24 cellular contexts compared by ENCODE assay signal in genomic region chr17:29667969-29668368, GRCh38. TPM values are rescaled to one million over a fixed set of nuclear protein-coding genes. Genes with fewer than 3 reads are reported as not detected.
DNase-seq lines count a peak whose midpoint lies in the region; ATAC-seq and TF ChIP-seq lines count a peak whose summit lies in the region.
"Had no signal": no experiment of that assay in that cellular context is flagged by ENCODE, and none has a peak within 500 bp of the region (broad histone marks: within the 10 kb centered on the region; RNA-seq: fewer than 3 reads in every experiment).

No MANE protein-coding gene starts in this region.

- H3K4me1 Mint-ChIP-seq in activated CD4-positive, alpha-beta T cell treated with anti-CD3 and anti-CD28 coated beads for 36 hours = peaks cover 26% of the 10 kb centered on the region

- in situ Hi-C loops in brain microvascular endothelial cell (cut with HindIII; ENCODE audit: low pct_ligation_motif_present, low sequenced_read_pairs) = no loop called here

- intact Hi-C loops in activated CD4-positive, alpha-beta T cell treated with anti-CD3 and anti-CD28 coated beads for 36 hours (cut with DNase I, micrococcal nuclease) = no loop called here
- intact Hi-C loops in heart right ventricle (cut with DNase I) = loop anchor here in 1 of 10 donors (5.0 kb wide), 1 partner anchor 44 kb away; no protein-coding TSS in a partner anchor

- POLR2A ChIA-PET in activated CD4-positive, alpha-beta T cell treated with anti-CD3 and anti-CD28 coated beads for 36 hours (lab: Charles Lee) = no interaction called here

- H3K4me3 ChIP-seq in heart right ventricle (no peak overlapping the region), brain microvascular endothelial cell (ENCODE audit: low read depth, low read length) (no peak overlapping the region)
- H3K4me3 ChIP-seq: hepatocyte, mucosa of descending colon, pancreas, PC-9, SK-N-MC, skin epidermis, transverse colon had no signal

- H3K27ac ChIP-seq in heart right ventricle (peak overlapping the region; percentile 33 to 85 (median 83)), brain microvascular endothelial cell (no peak overlapping the region)
- H3K27ac ChIP-seq: hepatocyte, pancreas, PC-9, SK-N-MC, skin epidermis, transverse colon had no signal

- ATAC-seq in activated CD4-positive, alpha-beta T cell treated with anti-CD3 and anti-CD28 coated beads for 36 hours = no peak
- ATAC-seq in heart right ventricle = peak; percentile 67 to 94 (median 88)
- ATAC-seq in omental fat pad (ENCODE audit: low FRiP score) = peak; percentile 43
- no peak for ATAC-seq in GM21737 (IDR thresholded peaks at IDR 0.05; ENCODE audit: unreplicated experiment)
- ATAC-seq in activated CD4-positive, CD25-positive, alpha-beta regulatory T cell treated with anti-CD3 and anti-CD28 coated beads, Interleukin-2, amount 50 U/mL, for 24 hours = no peak
- ATAC-seq: effector memory CD8-positive, alpha-beta T cell; mucosa of descending colon; pancreas had no signal

- H3K9me3 ChIP-seq in heart right ventricle = no peaks in the 10 kb centered on the region
- H3K9me3 ChIP-seq: mucosa of descending colon, pancreas, transverse colon had no signal

- no peak overlapping the region for H3K4me3 Mint-ChIP-seq in activated CD4-positive, alpha-beta T cell treated with anti-CD3 and anti-CD28 coated beads for 36 hours
- H3K4me3 Mint-ChIP-seq: CD14-positive monocyte; effector memory CD8-positive, alpha-beta T cell; IgD-negative memory B cell had no signal

- H3K36me3 ChIP-seq in heart right ventricle (peaks cover 0 to 99% (median 24%) of the 10 kb centered on the region in 9 donors), brain microvascular endothelial cell (replicated peaks) (peaks cover 11% of the 10 kb centered on the region)

- peaks cover 0 to 41% (median 19%) of the 10 kb centered on the region in 9 donors for H3K4me1 ChIP-seq in heart right ventricle
- H3K4me1 ChIP-seq: pancreas had no signal

- no peaks in the 10 kb centered on the region for H3K27me3 ChIP-seq in heart right ventricle
- no peaks in the 10 kb centered on the region for H3K27me3 ChIP-seq in brain microvascular endothelial cell (replicated peaks)
- H3K27me3 ChIP-seq: hepatocyte, pancreas, transverse colon had no signal

- peak overlapping the region; percentile 9 for H3K27ac Mint-ChIP-seq in activated CD4-positive, alpha-beta T cell treated with anti-CD3 and anti-CD28 coated beads for 36 hours

- H3K9me3 Mint-ChIP-seq in activated CD4-positive, alpha-beta T cell treated with anti-CD3 and anti-CD28 coated beads for 36 hours (ENCODE audit: low read depth) = no peaks in the 10 kb centered on the region
- H3K9me3 Mint-ChIP-seq: CD14-positive monocyte; effector memory CD8-positive, alpha-beta T cell; IgD-negative memory B cell had no signal

- H3K36me3 Mint-ChIP-seq in activated CD4-positive, alpha-beta T cell treated with anti-CD3 and anti-CD28 coated beads for 36 hours (ENCODE audit: low read depth) = peaks cover 41% of the 10 kb centered on the region

- H3K27me3 Mint-ChIP-seq in activated CD4-positive, alpha-beta T cell treated with anti-CD3 and anti-CD28 coated beads for 36 hours = no peaks in the 10 kb centered on the region
- H3K27me3 Mint-ChIP-seq: effector memory CD8-positive, alpha-beta T cell; IgD-negative memory B cell had no signal

- no peak for DNase-seq in activated CD4-positive, alpha-beta T cell treated with anti-CD3 and anti-CD28 coated beads for 36 hours
- no peak for DNase-seq in activated CD4-positive, alpha-beta T cell treated with anti-CD3 and anti-CD28 coated beads, Interleukin-2, amount 50 U/mL, for 48 hours
- DNase-seq in NCI-H526 (lab: John Stamatoyannopoulos, UW) (peak; percentile 74 to 78), heart right ventricle (peak in 1 of 2 donors; percentile 51), omental fat pad (ENCODE audit: low spot score) (no peak), brain microvascular endothelial cell (no peak)
- DNase-seq: activated CD8-positive, alpha-beta memory T cell treated with anti-CD3 and anti-CD28 coated beads for 24 hours; caudate nucleus; DMS79 treated with DMSO at 0.1 percent for 48 hours; effector memory CD8-positive, alpha-beta T cell; mucosa of descending colon; MV-4-11; NCI-H2081; NCI-H748 treated with DMSO at 0.1 percent for 48 hours; pancreas; PC-9; transverse colon had no signal

- no peak for TF ChIP-seq CTCF in heart right ventricle (IDR thresholded peaks at IDR 0.05)
- no peak for TF ChIP-seq CTCF in omental fat pad (IDR thresholded peaks at IDR 0.05)
- TF ChIP-seq CTCF in brain microvascular endothelial cell (IDR thresholded peaks at IDR 0.05; ENCODE audit: low read depth, low read length, missing control alignments) = no peak

- CTCF ChIA-PET in activated CD4-positive, alpha-beta T cell treated with anti-CD3 and anti-CD28 coated beads for 36 hours (lab: Charles Lee) = interaction anchor here (0.7 to 1.5 kb wide), 5 partner anchors 9 to 139 kb away, joined by 3 to 5 read pairs (median 3); no protein-coding TSS in a partner anchor

RNA-seq across cellular contexts. Expression of gene CORO6, which starts 45.3 kb away (rescaled TPM):
- 10 to 100 TPM; 13.9 to 14.2 TPM for total RNA-seq in activated CD4-positive, alpha-beta T cell treated with anti-CD3 and anti-CD28 coated beads for 36 hours
- total RNA-seq in heart right ventricle = 100 to 1,000 TPM in 4 of 10 donors, 10 to 100 TPM in 6; 72.0 to 110 (median 90.9) TPM
- 100 to 1,000 TPM in 1 of 2 donors, 10 to 100 TPM in 1; 53.2 to 262 TPM for polyA plus RNA-seq in heart right ventricle
- total RNA-seq in omental fat pad = 10 to 100 TPM; 10.7 to 45.9 (median 14.1) TPM
- polyA plus RNA-seq: CD14-positive monocyte, IgD-negative memory B cell had no signal

Comparison
In these comparisons a context has a peak if more than half of its experiments do, and no peak if none do; other contexts are left out.
1. ATAC-seq: peak in heart right ventricle (8 of 8) and omental fat pad (single experiment); none in activated CD4-positive, alpha-beta T cell treated with anti-CD3 and anti-CD28 coated beads for 36 hours (single experiment), GM21737 (single experiment) and activated CD4-positive, CD25-positive, alpha-beta regulatory T cell treated with anti-CD3 and anti-CD28 coated beads, Interleukin-2, amount 50 U/mL, for 24 hours (0 of 2).
2. DNase-seq: peak in NCI-H526 (2 of 2); none in activated CD4-positive, alpha-beta T cell treated with anti-CD3 and anti-CD28 coated beads for 36 hours (single experiment), activated CD4-positive, alpha-beta T cell treated with anti-CD3 and anti-CD28 coated beads, Interleukin-2, amount 50 U/mL, for 48 hours (0 of 2), omental fat pad (single experiment) and brain microvascular endothelial cell (single experiment).